Comparison of ENCODE assay signal across 27 cellular contexts in the genomic region with DNA sequence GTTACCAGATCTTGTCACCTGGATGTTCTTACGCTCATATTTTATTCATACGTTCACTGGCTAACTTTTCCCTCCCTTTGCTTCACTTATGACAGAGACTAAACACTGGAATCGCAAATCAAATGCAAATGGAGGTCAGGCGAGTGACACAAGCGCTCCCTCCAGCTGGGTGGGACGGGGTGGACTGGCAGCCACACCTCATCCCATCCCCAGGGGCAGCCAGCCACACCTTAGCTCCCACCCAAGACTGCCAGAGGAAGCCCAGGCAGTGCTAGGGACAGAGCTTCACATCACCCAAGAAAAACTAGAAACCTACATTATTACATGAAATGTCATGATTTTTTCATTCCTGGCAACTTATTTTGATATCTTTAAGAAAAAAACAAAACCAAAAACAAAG.
"Had no signal": no experiment of that assay in that cellular context is flagged by ENCODE, and none has a peak within 500 bp of the region (broad histone marks: within the 10 kb centered on the region; RNA-seq: fewer than 3 reads in every experiment).

No MANE protein-coding gene starts in this region.

- H3K4me1 Mint-ChIP-seq: naive B cell; natural killer cell; stimulated activated naive B cell treated with anti-CD40 and anti-IgM and Interleukin-4, amounts not matched to agents 10 μg/mL and 1 μg/mL and 100 μg/mL, for 72 hours had no signal

- H3K36me3 Mint-ChIP-seq: mesothelial cell of epicardium; naive B cell; natural killer cell; stimulated activated naive B cell treated with anti-CD40 and anti-IgM and Interleukin-4, amounts not matched to agents 10 μg/mL and 1 μg/mL and 100 μg/mL, for 72 hours had no signal

- H3K27ac ChIP-seq: heart right ventricle, hepatocyte, left ventricle myocardium inferior, pancreas, prostate gland, skin epidermis, stomach, testis, thyroid gland, transverse colon, upper lobe of left lung had no signal

- H3K9me3 ChIP-seq: heart right ventricle, left ventricle myocardium inferior, pancreas, prostate gland, stomach, testis, thyroid gland, transverse colon, upper lobe of left lung had no signal

- H2AFZ ChIP-seq: hepatocyte had no signal

- H3K4me3 ChIP-seq: heart right ventricle, hepatocyte, left ventricle myocardium inferior, lung, pancreas, prostate gland, skin epidermis, stomach, testis, thyroid gland, transverse colon, upper lobe of left lung had no signal

- H3K36me3 ChIP-seq: heart right ventricle, left ventricle myocardium inferior, pancreas, prostate gland, stomach, thyroid gland, transverse colon, upper lobe of left lung had no signal

- H3K27me3 Mint-ChIP-seq: stimulated activated naive B cell treated with anti-CD40 and anti-IgM and Interleukin-4, amounts not matched to agents 10 μg/mL and 1 μg/mL and 100 μg/mL, for 72 hours had no signal

- H3K27me3 ChIP-seq: hepatocyte, pancreas, stomach, testis, thyroid gland, transverse colon, upper lobe of left lung had no signal

- H3K9me3 Mint-ChIP-seq: mesothelial cell of epicardium had no signal

- H3K27ac Mint-ChIP-seq: mesothelial cell of epicardium; naive B cell; natural killer cell; stimulated activated naive B cell treated with anti-CD40 and anti-IgM and Interleukin-4, amounts not matched to agents 10 μg/mL and 1 μg/mL and 100 μg/mL, for 72 hours had no signal

- DNase-seq: heart right ventricle; islet precursor cell; left ventricle myocardium inferior; naive B cell; natural killer cell; nucleus accumbens; pancreas; posterior cingulate gyrus; retina; right cardiac atrium; stimulated activated CD4-positive, alpha-beta T cell treated with anti-CD3 and anti-CD28 coated beads, Interleukin-12 subunit alpha, Interleukin-12 subunit beta, amount 100 ng/mL, for 4 hours; stimulated activated CD4-positive, alpha-beta T cell treated with anti-CD3 and anti-CD28 coated beads, Interleukin-15, amount 100 ng/mL, for 24 hours; stimulated activated CD4-positive, alpha-beta T cell treated with anti-CD3 and anti-CD28 coated beads, Interleukin-2, amount 100 ng/mL, for 24 hours; stimulated activated CD4-positive, alpha-beta T cell treated with anti-CD3 and anti-CD28 coated beads, Interleukin-4, amount 100 ng/mL, for 1 hour; stimulated activated naive B cell treated with anti-CD40 and anti-IgM and Interleukin-4, amounts not matched to agents 10 μg/mL and 1 μg/mL and 100 μg/mL, for 72 hours; stimulated activated naive CD8-positive, alpha-beta T cell treated with anti-CD3 and anti-CD28 coated beads, Interleukin-15, Interleukin-2, amounts not matched to agents 100 U/mL and 50 U/mL, for 24 hours; stomach; testis; thyroid gland; transverse colon had no signal

- H3K79me2 ChIP-seq: hepatocyte had no signal

- H3K4me2 ChIP-seq: hepatocyte had no signal

- H3K4me1 ChIP-seq: heart right ventricle, left ventricle myocardium inferior, pancreas, prostate gland, stomach, testis, thyroid gland, transverse colon, upper lobe of left lung had no signal

- ATAC-seq: heart right ventricle; natural killer cell; pancreas; right cardiac atrium; sciatic nerve; stimulated activated naive B cell treated with anti-CD40 and anti-IgM and Interleukin-4, amounts not matched to agents 10 μg/mL and 1 μg/mL and 100 μg/mL, for 72 hours; stimulated activated naive CD8-positive, alpha-beta T cell treated with anti-CD3 and anti-CD28 coated beads, Interleukin-15, Interleukin-2, amounts not matched to agents 100 U/mL and 50 U/mL, for 24 hours had no signal

- H3K4me3 Mint-ChIP-seq: mesothelial cell of epicardium; naive B cell; natural killer cell; stimulated activated naive B cell treated with anti-CD40 and anti-IgM and Interleukin-4, amounts not matched to agents 10 μg/mL and 1 μg/mL and 100 μg/mL, for 72 hours had no signal
